ENCODE assay signal across 7 cellular contexts in genomic region chr5:160797020-160797419, GRCh38. TPM values are rescaled to one million over a fixed set of nuclear protein-coding genes. Genes with fewer than 3 reads are reported as not detected.
"Had no signal": no experiment of that assay in that cellular context is flagged by ENCODE, and none has a peak within 500 bp of the region (broad histone marks: within the 10 kb centered on the region; RNA-seq: fewer than 3 reads in every experiment).

No MANE protein-coding gene starts in this region.

- H3K4me1 ChIP-seq: HAP-1 had no signal

- H3K9me3 Mint-ChIP-seq: GM23338 had no signal

- H3K27ac Mint-ChIP-seq: GM23338, HFFc6 had no signal

- H3K27ac ChIP-seq: GM23248 had no signal

- H3K9me3 ChIP-seq: HAP-1 had no signal

- H3K36me3 ChIP-seq: HAP-1 had no signal

- DNase-seq: GM23248, GOT3, H7, HCEC 1CT, HFFc6 had no signal

- H3K4me3 ChIP-seq: GM23248, GM23338, HAP-1 had no signal

- H3K4me3 Mint-ChIP-seq: GM23338, HFFc6 had no signal

- H3K9ac ChIP-seq: GM23248 had no signal

- H2AFZ ChIP-seq: GM23248, GM23338 had no signal

- H3K4me2 ChIP-seq: GM23338 had no signal

- H3K4me1 Mint-ChIP-seq: GM23338 had no signal

RNA-seq across cellular contexts. Expression of gene ATP10B, which starts 55.0 kb away (rescaled TPM):
- total RNA-seq: GM23248, HFFc6 had no signal
- polyA plus RNA-seq: GM23248 had no signal
